Comparison of ENCODE assay signal across 14 cellular contexts in genomic region chr9:84702469-84702868, GRCh38.
"Had no signal": no experiment of that assay in that cellular context is flagged by ENCODE, and none has a peak within 500 bp of the region (broad histone marks: within the 10 kb centered on the region; RNA-seq: fewer than 3 reads in every experiment).

No MANE protein-coding gene starts in this region.

- H3K27me3 ChIP-seq: brain microvascular endothelial cell, esophagus squamous epithelium had no signal

- H3K27ac ChIP-seq: brain microvascular endothelial cell, esophagus squamous epithelium, prostate gland, skin epidermis, upper lobe of right lung had no signal

- H3K9me3 ChIP-seq: esophagus squamous epithelium, prostate gland, upper lobe of right lung had no signal

- DNase-seq: activated B cell treated with CpG ODN at 0.5 μM for 24 hours; activated CD4-positive, alpha-beta memory T cell treated with anti-CD3 and anti-CD28 coated beads, Interleukin-2, amount 10 ng/mL, durations not matched to agents 7 days and 5 days; activated CD4-positive, alpha-beta T cell treated with anti-CD3 and anti-CD28 coated beads for 48 hours; activated naive CD4-positive, alpha-beta T cell treated with anti-CD3 and anti-CD28 coated beads for 36 hours; activated T-cell treated with anti-CD3 and anti-CD28 coated beads, Interleukin-2, amount 50 U/mL, for 1 hour; aorta; brain microvascular endothelial cell; effector memory CD8-positive, alpha-beta T cell; esophagus squamous epithelium; right cardiac atrium; T-cell; upper lobe of right lung had no signal

- ATAC-seq: effector memory CD8-positive, alpha-beta T cell; T-cell; upper lobe of right lung had no signal

- H3K4me1 ChIP-seq: esophagus squamous epithelium, prostate gland, upper lobe of right lung had no signal

- H3K36me3 ChIP-seq: brain microvascular endothelial cell, esophagus squamous epithelium, prostate gland, upper lobe of right lung had no signal

- H3K4me3 ChIP-seq: esophagus squamous epithelium, prostate gland, skin epidermis, upper lobe of right lung had no signal
